In the genomic region with DNA sequence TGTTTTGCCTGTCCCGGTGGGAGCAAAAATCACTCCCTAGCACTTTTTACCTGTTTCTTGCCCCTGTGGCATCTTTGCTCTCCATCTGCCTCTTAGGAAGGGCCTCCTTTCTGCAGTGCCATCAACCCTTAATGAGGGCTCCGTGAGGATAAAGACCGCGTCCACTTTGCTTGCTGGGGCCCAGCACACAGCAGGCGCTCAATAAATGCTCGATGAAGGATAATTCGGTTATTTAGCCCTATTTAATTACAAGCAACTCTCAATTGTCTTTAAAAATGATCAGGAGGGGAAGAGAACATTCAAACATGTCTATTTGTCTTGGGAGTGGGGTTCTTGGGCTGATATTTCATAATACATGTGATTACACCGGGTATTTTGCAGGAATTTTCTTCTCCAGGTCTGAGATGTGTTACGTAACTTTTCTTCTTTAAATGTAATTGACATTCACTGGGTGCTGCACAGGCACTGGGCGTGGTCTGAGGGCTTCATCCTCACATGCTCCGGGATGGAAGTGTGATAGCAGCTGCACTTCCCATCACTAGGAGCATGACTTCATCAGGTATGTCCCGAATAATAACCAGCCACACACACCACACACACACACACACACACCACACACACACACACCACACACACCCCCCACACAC, we compare ENCODE assay signal across 10 cellular contexts. TPM values are rescaled to one million over a fixed set of nuclear protein-coding genes. Genes with fewer than 3 reads are reported as not detected.
DNase-seq lines count a peak whose midpoint lies in the region; ATAC-seq and TF ChIP-seq lines count a peak whose summit lies in the region.
"Had no signal": no experiment of that assay in that cellular context is flagged by ENCODE, and none has a peak within 500 bp of the region (broad histone marks: within the 10 kb centered on the region; RNA-seq: fewer than 3 reads in every experiment).

No MANE protein-coding gene starts in this region.

- intact Hi-C loops in MCF 10A (cut with micrococcal nuclease), result no loop called here

- H3K9ac ChIP-seq in HUES48 (ENCODE audit: low read depth, low read length), result 0 out of 2 replicates have a peak overlapping the region, but pooled peaks have one; percentile 26

- H3K4me1 Mint-ChIP-seq in CD4-positive, CD25-positive, alpha-beta regulatory T cell, result peaks cover 0 to 25% (median 10%) of the 10 kb centered on the region in 4 donors
- H3K4me1 Mint-ChIP-seq in MCF 10A (ENCODE audit: insufficient read depth, unreplicated experiment), result peaks cover 13% of the 10 kb centered on the region
- H3K4me1 Mint-ChIP-seq in naive thymus-derived CD8-positive, alpha-beta T cell, result peaks cover 6 to 14% (median 11%) of the 10 kb centered on the region in 4 donors

- H3K9me3 ChIP-seq in CD4-positive, CD25-positive, alpha-beta regulatory T cell (ENCODE audit: control insufficient read depth in 2 of 2, low read length in 2 of 2), result peaks cover 0 to 2% of the 10 kb centered on the region in 2 experiments
- H3K9me3 ChIP-seq in HUES48 (ENCODE audit: control insufficient read depth, insufficient read depth, low read length), result no peaks in the 10 kb centered on the region
- H3K9me3 ChIP-seq: uterus had no signal

- CTCF ChIA-PET in MCF 10A (lab: Yijun Ruan, JAX), result interaction anchor here (1.1 kb wide), 1 partner anchor 23 kb away, joined by 3 read pairs; no protein-coding TSS in a partner anchor

- no TSS peak for BruUV-seq in MCF 10A (replicated peaks; lab: Mats Ljungman, UMichigan)

- H3K4me3 Mint-ChIP-seq in CD4-positive, CD25-positive, alpha-beta regulatory T cell, result peak overlapping the region in 3 of 4 donors; percentile 18 to 81 (median 70)
- H3K4me3 Mint-ChIP-seq in MCF 10A (ENCODE audit: unreplicated experiment), result peak overlapping the region; percentile 64
- H3K4me3 Mint-ChIP-seq in naive thymus-derived CD8-positive, alpha-beta T cell, result peak overlapping the region in 9 of 10 donors; percentile 43 to 89 (median 78)

- no peak overlapping the region for H3K27ac ChIP-seq in CD4-positive, CD25-positive, alpha-beta regulatory T cell (ENCODE audit: insufficient read depth, low read length, poor library complexity, severe bottlenecking)
- peak overlapping the region; percentile 15 for H3K27ac ChIP-seq in HUES48 (ENCODE audit: low read depth, low read length)
- H3K27ac ChIP-seq: skin epidermis, uterus had no signal

- H3K27me3 ChIP-seq in CD4-positive, CD25-positive, alpha-beta regulatory T cell (ENCODE audit: control insufficient read depth, insufficient read depth, low read length), result peaks cover 7% of the 10 kb centered on the region
- H3K27me3 ChIP-seq in HUES48 (ENCODE audit: control insufficient read depth, insufficient read depth, low read length), result no peaks in the 10 kb centered on the region; the same call in 1 of the 2 replicates

- H3K27ac Mint-ChIP-seq in CD4-positive, CD25-positive, alpha-beta regulatory T cell, result no peak overlapping the region
- H3K27ac Mint-ChIP-seq in MCF 10A (ENCODE audit: low read depth, unreplicated experiment), result no peak overlapping the region
- peak overlapping the region in 1 of 10 donors; percentile 40 for H3K27ac Mint-ChIP-seq in naive thymus-derived CD8-positive, alpha-beta T cell

- no peak overlapping the region for H3K4me3 ChIP-seq in CD4-positive, CD25-positive, alpha-beta regulatory T cell (ENCODE audit: low read depth, low read length)
- H3K4me3 ChIP-seq in HUES48 (ENCODE audit: low read depth, low read length), result peak overlapping the region; percentile 63
- H3K4me3 ChIP-seq: uterus had no signal

- no peak for TF ChIP-seq CTCF in MCF 10A (IDR thresholded peaks at IDR 0.05; ENCODE audit: unreplicated experiment)
- TF ChIP-seq CTCF in GM20000 (IDR thresholded peaks at IDR 0.05; ENCODE audit: extremely low read depth, missing control alignments), result no peak

- in situ Hi-C loops in KBM-7 (cut with MboI; ENCODE audit: low pct_unique_long_range_greater_than_20kb, low sequenced_read_pairs), result no loop called here

- no peak for DNase-seq in CD4-positive, CD25-positive, alpha-beta regulatory T cell
- DNase-seq in MCF 10A (ENCODE audit: unreplicated experiment), result peak; percentile 52
- no peak for DNase-seq in naive thymus-derived CD8-positive, alpha-beta T cell
- DNase-seq in GM20000 (ENCODE audit: low spot score), result no peak
- DNase-seq in KBM-7, result no peak
- DNase-seq in T1000 (lab: John Stamatoyannopoulos, UW), result no peak
- no peak for DNase-seq in NCI-H187 (lab: John Stamatoyannopoulos, UW)
- DNase-seq: uterus had no signal

- no peak for ATAC-seq in CD4-positive, CD25-positive, alpha-beta regulatory T cell (ENCODE audit: low read depth in 2 of 2)
- ATAC-seq in naive thymus-derived CD8-positive, alpha-beta T cell, result no peak

- peaks cover 9% of the 10 kb centered on the region for H3K4me1 ChIP-seq in CD4-positive, CD25-positive, alpha-beta regulatory T cell (ENCODE audit: control insufficient read depth, insufficient read depth, low read length, poor library complexity, severe bottlenecking)
- peaks cover 9% of the 10 kb centered on the region for H3K4me1 ChIP-seq in HUES48 (ENCODE audit: control insufficient read depth, insufficient read depth, low read length)
- H3K4me1 ChIP-seq: uterus had no signal

- H3K36me3 Mint-ChIP-seq in CD4-positive, CD25-positive, alpha-beta regulatory T cell, result no peaks in the 10 kb centered on the region
- H3K36me3 Mint-ChIP-seq in MCF 10A (ENCODE audit: insufficient read depth, unreplicated experiment), result peaks cover 8% of the 10 kb centered on the region
- H3K36me3 Mint-ChIP-seq in naive thymus-derived CD8-positive, alpha-beta T cell, result no peaks in the 10 kb centered on the region

- POLR2A ChIA-PET in MCF 10A (lab: Yijun Ruan, JAX), result no interaction called here
- POLR2A ChIA-PET in naive thymus-derived CD8-positive, alpha-beta T cell (lab: Charles Lee), result no interaction called here

- no peaks in the 10 kb centered on the region for H3K36me3 ChIP-seq in CD4-positive, CD25-positive, alpha-beta regulatory T cell (ENCODE audit: control insufficient read depth, insufficient read depth, low read length)
- no peaks in the 10 kb centered on the region for H3K36me3 ChIP-seq in HUES48 (ENCODE audit: control insufficient read depth, insufficient read depth, low read length)
- H3K36me3 ChIP-seq: uterus had no signal

- H3K27me3 Mint-ChIP-seq in CD4-positive, CD25-positive, alpha-beta regulatory T cell, result peaks cover 34% of the 10 kb centered on the region
- peaks cover 76% of the 10 kb centered on the region for H3K27me3 Mint-ChIP-seq in MCF 10A (ENCODE audit: insufficient read depth, unreplicated experiment)
- H3K27me3 Mint-ChIP-seq in naive thymus-derived CD8-positive, alpha-beta T cell, result peaks cover 32 to 91% (median 53%) of the 10 kb centered on the region in 5 donors

- H3K9me3 Mint-ChIP-seq in CD4-positive, CD25-positive, alpha-beta regulatory T cell, result peaks cover 0 to 2% (median 0%) of the 10 kb centered on the region in 7 donors
- no peaks in the 10 kb centered on the region for H3K9me3 Mint-ChIP-seq in MCF 10A (ENCODE audit: unreplicated experiment)
- no peaks in the 10 kb centered on the region for H3K9me3 Mint-ChIP-seq in naive thymus-derived CD8-positive, alpha-beta T cell

RNA-seq across cellular contexts. Expression of a gene that starts 19.8 kb away (rescaled TPM):
- total RNA-seq in CD4-positive, CD25-positive, alpha-beta regulatory T cell, result 14.7 TPM
- 1 to 10 TPM in 2 of 4 donors, under 1 TPM in 2; 0.50 to 1.2 (median 1.1) TPM for polyA plus RNA-seq in CD4-positive, CD25-positive, alpha-beta regulatory T cell
- total RNA-seq in MCF 10A (2022), result 0.44 TPM in 1 of 2 replicates, not detected in the other
- 10 to 100 TPM in 1 of 2 experiments, 1 to 10 TPM in 1; 8.5 to 10.8 TPM for total RNA-seq in naive thymus-derived CD8-positive, alpha-beta T cell
- 1 to 10 TPM in 1 of 3 donors, under 1 TPM in 2; 0.75 to 1.0 (median 0.96) TPM for polyA plus RNA-seq in naive thymus-derived CD8-positive, alpha-beta T cell
